ENCODE assay signal across 10 cellular contexts in genomic region chr9:34629492-34629809, GRCh38. TPM values are rescaled to one million over a fixed set of nuclear protein-coding genes. Genes with fewer than 3 reads are reported as not detected.
A peak's percentile ranks its signal among the peaks of the same experiment; 100 is the strongest.
DNase-seq lines count a peak whose midpoint lies in the region; ATAC-seq, FAIRE-seq and TF ChIP-seq lines count a peak whose summit lies in the region.
"Had no signal": no experiment of that assay in that cellular context is flagged by ENCODE, and none has a peak within 500 bp of the region (broad histone marks: within the 10 kb centered on the region; RNA-seq: fewer than 3 reads in every experiment).

No MANE protein-coding gene starts in this region.

- H3K27me3 ChIP-seq in iPS-18a (ENCODE audit: control insufficient read depth, insufficient read depth, low read length) (peaks cover 75% of the 10 kb centered on the region), pancreas (peaks cover 0 to 16% (median 4%) of the 10 kb centered on the region in 4 donors)

- H3K4me1 Mint-ChIP-seq in activated CD4-positive, alpha-beta T cell treated with anti-CD3 and anti-CD28 coated beads, Interleukin-2, amount 10 ng/mL, durations not matched to agents 7 days and 5 days, result peaks cover 17% of the 10 kb centered on the region
- peaks cover 18% of the 10 kb centered on the region for H3K4me1 Mint-ChIP-seq in activated CD8-positive, alpha-beta T cell treated with anti-CD3 and anti-CD28 coated beads for 36 hours (ENCODE audit: low read depth)
- peaks cover 24% of the 10 kb centered on the region for H3K4me1 Mint-ChIP-seq in stimulated activated memory B cell treated with anti-CD40 and anti-IgM and Interleukin-4, amounts not matched to agents 10 μg/mL and 1 μg/mL and 100 μg/mL, for 72 hours

- FAIRE-seq in pancreas (lab: Jason Lieb, UNC), result no peak
- FAIRE-seq: islet of Langerhans had no signal

- no peak overlapping the region for H3K27ac ChIP-seq in iPS-18a (ENCODE audit: low read length)
- H3K27ac ChIP-seq in pancreas, result no peak overlapping the region

- CTCF ChIA-PET in activated CD4-positive, alpha-beta T cell treated with anti-CD3 and anti-CD28 coated beads, Interleukin-2, amount 10 ng/mL, durations not matched to agents 7 days and 5 days (lab: Charles Lee), result interaction anchor here (0.9 to 1.7 kb wide), 2 partner anchors 12 to 13 kb away, joined by 4 to 10 read pairs; no protein-coding TSS in a partner anchor
- CTCF ChIA-PET in activated CD8-positive, alpha-beta T cell treated with anti-CD3 and anti-CD28 coated beads for 36 hours (lab: Charles Lee), result interaction anchor here (0.8 to 1.8 kb wide), 5 partner anchors 8 to 25 kb away, joined by 3 to 9 read pairs (median 4); partner anchors contain the start of genes DCTN3 and SIGMAR1

- peaks cover 57% of the 10 kb centered on the region for H3K27me3 Mint-ChIP-seq in activated CD4-positive, alpha-beta T cell treated with anti-CD3 and anti-CD28 coated beads, Interleukin-2, amount 10 ng/mL, durations not matched to agents 7 days and 5 days
- H3K27me3 Mint-ChIP-seq in activated CD8-positive, alpha-beta T cell treated with anti-CD3 and anti-CD28 coated beads for 36 hours, result peaks cover 45% of the 10 kb centered on the region
- H3K27me3 Mint-ChIP-seq in stimulated activated memory B cell treated with anti-CD40 and anti-IgM and Interleukin-4, amounts not matched to agents 10 μg/mL and 1 μg/mL and 100 μg/mL, for 72 hours, result peaks cover 62% of the 10 kb centered on the region

- H3K9ac ChIP-seq in iPS-18a (ENCODE audit: low read length), result no peak overlapping the region

- H3K36me3 Mint-ChIP-seq in activated CD4-positive, alpha-beta T cell treated with anti-CD3 and anti-CD28 coated beads, Interleukin-2, amount 10 ng/mL, durations not matched to agents 7 days and 5 days (ENCODE audit: low read depth), result peaks cover 2% of the 10 kb centered on the region
- H3K36me3 Mint-ChIP-seq in activated CD8-positive, alpha-beta T cell treated with anti-CD3 and anti-CD28 coated beads for 36 hours (ENCODE audit: low read depth), result peaks cover 2% of the 10 kb centered on the region
- H3K36me3 Mint-ChIP-seq in stimulated activated memory B cell treated with anti-CD40 and anti-IgM and Interleukin-4, amounts not matched to agents 10 μg/mL and 1 μg/mL and 100 μg/mL, for 72 hours, result no peaks in the 10 kb centered on the region

- H3K27ac Mint-ChIP-seq in activated CD4-positive, alpha-beta T cell treated with anti-CD3 and anti-CD28 coated beads, Interleukin-2, amount 10 ng/mL, durations not matched to agents 7 days and 5 days, result no peak overlapping the region
- H3K27ac Mint-ChIP-seq in activated CD8-positive, alpha-beta T cell treated with anti-CD3 and anti-CD28 coated beads for 36 hours, result no peak overlapping the region
- H3K27ac Mint-ChIP-seq in stimulated activated memory B cell treated with anti-CD40 and anti-IgM and Interleukin-4, amounts not matched to agents 10 μg/mL and 1 μg/mL and 100 μg/mL, for 72 hours, result no peak overlapping the region

- no peak for TF ChIP-seq CTCF in activated CD8-positive, alpha-beta T cell treated with anti-CD3 and anti-CD28 coated beads for 36 hours (IDR thresholded peaks at IDR 0.05)
- no peak for TF ChIP-seq CTCF in pancreas (IDR thresholded peaks at IDR 0.05)

- no peaks in the 10 kb centered on the region for H3K9me3 Mint-ChIP-seq in activated CD4-positive, alpha-beta T cell treated with anti-CD3 and anti-CD28 coated beads, Interleukin-2, amount 10 ng/mL, durations not matched to agents 7 days and 5 days
- no peaks in the 10 kb centered on the region for H3K9me3 Mint-ChIP-seq in activated CD8-positive, alpha-beta T cell treated with anti-CD3 and anti-CD28 coated beads for 36 hours
- no peaks in the 10 kb centered on the region for H3K9me3 Mint-ChIP-seq in stimulated activated memory B cell treated with anti-CD40 and anti-IgM and Interleukin-4, amounts not matched to agents 10 μg/mL and 1 μg/mL and 100 μg/mL, for 72 hours

- 24 to 27% methylated on average over 4 of the region's 4 CpGs for WGBS in pancreas, 2 donors

- no peaks in the 10 kb centered on the region for H3K36me3 ChIP-seq in iPS-18a (ENCODE audit: control insufficient read depth, low read depth, low read length)
- H3K36me3 ChIP-seq in pancreas, result no peaks in the 10 kb centered on the region

- peaks cover 3% of the 10 kb centered on the region for H3K4me1 ChIP-seq in iPS-18a (ENCODE audit: control insufficient read depth, low read depth, low read length)
- peaks cover 0 to 4% (median 0%) of the 10 kb centered on the region in 3 donors for H3K4me1 ChIP-seq in pancreas

- no peak for DNase-seq in activated CD4-positive, alpha-beta T cell treated with anti-CD3 and anti-CD28 coated beads, Interleukin-2, amount 10 ng/mL, durations not matched to agents 7 days and 5 days
- DNase-seq in activated CD4-positive, alpha-beta T cell treated with anti-CD3 and anti-CD28 coated beads, Interleukin-2, amount 50 U/mL, for 4 hours, result no peak
- no peak for DNase-seq in activated CD8-positive, alpha-beta T cell treated with anti-CD3 and anti-CD28 coated beads for 36 hours
- DNase-seq in DMS 273 (lab: John Stamatoyannopoulos, UW; ENCODE audit: unreplicated experiment), result no peak
- DNase-seq in NCI-H446 (lab: John Stamatoyannopoulos, UW), result no peak
- no peak for DNase-seq in pancreas
- DNase-seq: NCI-H446 treated with DMSO at 0.1 percent for 48 hours had no signal

- H3K4me3 Mint-ChIP-seq in activated CD4-positive, alpha-beta T cell treated with anti-CD3 and anti-CD28 coated beads, Interleukin-2, amount 10 ng/mL, durations not matched to agents 7 days and 5 days, result peak overlapping the region; percentile 56
- H3K4me3 Mint-ChIP-seq in activated CD8-positive, alpha-beta T cell treated with anti-CD3 and anti-CD28 coated beads for 36 hours, result peak overlapping the region; percentile 55
- peak overlapping the region; percentile 74 for H3K4me3 Mint-ChIP-seq in stimulated activated memory B cell treated with anti-CD40 and anti-IgM and Interleukin-4, amounts not matched to agents 10 μg/mL and 1 μg/mL and 100 μg/mL, for 72 hours

- H3K4me3 ChIP-seq in iPS-18a (ENCODE audit: low read length) (peak overlapping the region; percentile 39), pancreas (peak overlapping the region in 2 of 4 donors; percentile 34 to 46)

- intact Hi-C loops in activated CD8-positive, alpha-beta T cell treated with anti-CD3 and anti-CD28 coated beads for 36 hours (cut with micrococcal nuclease), result no loop called here
- intact Hi-C loops in pancreas (cut with DNase I), result no loop called here

- peak; percentile 2 for ATAC-seq in activated CD8-positive, alpha-beta T cell treated with anti-CD3 and anti-CD28 coated beads for 36 hours
- ATAC-seq in stimulated activated memory B cell treated with anti-CD40 and anti-IgM and Interleukin-4, amounts not matched to agents 10 μg/mL and 1 μg/mL and 100 μg/mL, for 72 hours, result no peak
- no peak for ATAC-seq in pancreas

- H3K9me3 ChIP-seq in iPS-18a (ENCODE audit: control insufficient read depth, low read depth, low read length), result no peaks in the 10 kb centered on the region
- no peaks in the 10 kb centered on the region for H3K9me3 ChIP-seq in pancreas

- POLR2A ChIA-PET in activated CD4-positive, alpha-beta T cell treated with anti-CD3 and anti-CD28 coated beads, Interleukin-2, amount 10 ng/mL, durations not matched to agents 7 days and 5 days (lab: Charles Lee), result no interaction called here
- POLR2A ChIA-PET in activated CD8-positive, alpha-beta T cell treated with anti-CD3 and anti-CD28 coated beads for 36 hours (lab: Charles Lee), result interaction anchor here (0.6 to 1.5 kb wide), 4 partner anchors 8 to 14 kb away, joined by 3 to 5 read pairs (median 4); partner anchors contain the start of gene SIGMAR1

RNA-seq across cellular contexts. Expression of gene ARID3C, which starts 0.6 kb away (rescaled TPM):
- under 1 TPM; 0.46 to 0.69 TPM for total RNA-seq in activated CD4-positive, alpha-beta T cell treated with anti-CD3 and anti-CD28 coated beads, Interleukin-2, amount 10 ng/mL, durations not matched to agents 7 days and 5 days
- under 1 TPM; 0.29 to 0.32 TPM for total RNA-seq in activated CD8-positive, alpha-beta T cell treated with anti-CD3 and anti-CD28 coated beads for 36 hours
- not detected for total RNA-seq in pancreas
- not detected for polyA plus RNA-seq in pancreas

RNA-seq across cellular contexts. Expression of gene SIGMAR1, which starts 8.1 kb away (rescaled TPM):
- total RNA-seq in activated CD4-positive, alpha-beta T cell treated with anti-CD3 and anti-CD28 coated beads, Interleukin-2, amount 10 ng/mL, durations not matched to agents 7 days and 5 days, result 10 to 100 TPM; 57.7 to 62.2 TPM
- 10 to 100 TPM; 80.7 to 81.2 TPM for total RNA-seq in activated CD8-positive, alpha-beta T cell treated with anti-CD3 and anti-CD28 coated beads for 36 hours
- total RNA-seq in pancreas, result 10 to 100 TPM; 20.4 to 27.2 (median 22.9) TPM
- 10 to 100 TPM; 18.3 to 23.0 TPM for polyA plus RNA-seq in pancreas

RNA-seq across cellular contexts. Expression of gene DCTN3, which starts 9.2 kb away (rescaled TPM):
- 100 to 1,000 TPM; 150 to 153 TPM for total RNA-seq in activated CD4-positive, alpha-beta T cell treated with anti-CD3 and anti-CD28 coated beads, Interleukin-2, amount 10 ng/mL, durations not matched to agents 7 days and 5 days
- total RNA-seq in activated CD8-positive, alpha-beta T cell treated with anti-CD3 and anti-CD28 coated beads for 36 hours, result 10 to 100 TPM; 52.7 to 61.0 TPM
- total RNA-seq in pancreas, result 10 to 100 TPM; 31.5 to 50.7 (median 38.6) TPM
- polyA plus RNA-seq in pancreas, result 10 to 100 TPM; 37.4 to 84.3 TPM

RNA-seq across cellular contexts. Expression of gene GALT, which starts 17.0 kb away (rescaled TPM):
- total RNA-seq in activated CD4-positive, alpha-beta T cell treated with anti-CD3 and anti-CD28 coated beads, Interleukin-2, amount 10 ng/mL, durations not matched to agents 7 days and 5 days, result 100 to 1,000 TPM; 114 to 125 TPM
- total RNA-seq in activated CD8-positive, alpha-beta T cell treated with anti-CD3 and anti-CD28 coated beads for 36 hours, result 10 to 100 TPM; 42.8 to 44.5 TPM
- 10 to 100 TPM; 11.0 to 30.8 (median 18.8) TPM for total RNA-seq in pancreas
- polyA plus RNA-seq in pancreas, result 10 to 100 TPM; 58.0 to 60.5 TPM

RNA-seq across cellular contexts. Expression of gene RPP25L, which starts 17.6 kb away (rescaled TPM):
- 10 to 100 TPM; 22.7 to 26.8 TPM for total RNA-seq in activated CD4-positive, alpha-beta T cell treated with anti-CD3 and anti-CD28 coated beads, Interleukin-2, amount 10 ng/mL, durations not matched to agents 7 days and 5 days
- 10 to 100 TPM; 37.9 to 38.7 TPM for total RNA-seq in activated CD8-positive, alpha-beta T cell treated with anti-CD3 and anti-CD28 coated beads for 36 hours
- total RNA-seq in pancreas, result 10 to 100 TPM in 2 of 6 donors, 1 to 10 TPM in 4; 7.6 to 16.1 (median 10.0) TPM
- polyA plus RNA-seq in pancreas, result 10 to 100 TPM; 17.1 to 19.8 TPM
